In the genomic region with DNA sequence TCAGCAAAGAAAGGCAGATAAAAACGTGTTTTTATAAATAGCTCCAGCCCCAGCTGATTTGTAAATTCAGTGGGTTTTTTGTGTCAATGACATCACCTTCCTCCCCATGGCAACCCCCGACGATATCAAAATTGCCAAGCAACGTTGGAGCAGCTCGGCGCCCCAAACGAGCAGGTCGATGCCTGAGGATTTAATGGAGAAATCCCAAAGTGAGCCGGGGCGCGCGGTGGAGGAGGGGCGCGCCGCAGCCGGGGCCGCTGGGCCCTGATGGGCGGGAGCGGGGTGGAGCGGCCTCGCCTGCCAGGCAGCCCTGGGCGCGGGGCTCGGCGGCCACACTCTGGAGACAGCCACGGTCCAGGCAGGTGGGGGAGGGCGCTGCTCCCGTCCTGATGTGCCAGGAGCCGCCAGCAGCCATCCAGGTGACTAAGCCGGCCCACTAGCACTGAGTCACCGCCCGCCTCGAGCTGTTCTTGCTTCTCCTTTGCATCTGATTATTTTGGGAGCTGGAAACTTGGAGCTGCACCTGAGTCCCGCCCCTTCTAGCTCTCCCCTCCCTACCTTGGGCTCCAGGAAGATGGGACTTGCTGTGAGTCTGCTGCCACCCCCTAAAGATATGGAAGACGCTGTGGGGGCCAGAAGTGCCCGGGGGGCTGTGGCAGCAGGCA, we compare ENCODE assay signal across 8 cellular contexts. TPM values are rescaled to one million over a fixed set of nuclear protein-coding genes. Genes with fewer than 3 reads are reported as not detected.
DNase-seq lines count a peak whose midpoint lies in the region; ATAC-seq, FAIRE-seq and TF ChIP-seq lines count a peak whose summit lies in the region.

PAK6 (plus strand) TSS at position 137 of the 665 bp plus-strand sequence. CDS start 25,723 bp downstream, outside the sequence.

- H3K4me3 ChIP-seq in A673 (ENCODE audit: low read depth, low read length, poor library complexity, severe bottlenecking) (peak within 1 kb of the TSS; percentile 38), GM23248 (peak within 1 kb of the TSS; percentile 65), OCI-LY1 (ENCODE audit: low read depth, low read length, poor library complexity, severe bottlenecking) (peak within 1 kb of the TSS; percentile 48), K562 (peak within 1 kb of the TSS; percentile 25), skeletal muscle tissue (ENCODE audit: low read length in 3 of 3) (peak within 1 kb of the TSS in 2 of 3 donors; percentile 29 to 52)

- no peak for TF ChIP-seq EP300 in K562 (IDR thresholded peaks at IDR 0.05; ENCODE audit: low read length)

- H3K9me2 ChIP-seq in GM23248 (ENCODE audit: insufficient read depth) (no peaks in the 10 kb centered on the region), OCI-LY1 (ENCODE audit: low read depth, low read length) (no peaks in the 10 kb centered on the region)

- ATAC-seq in K562, result peak; percentile 63
- ATAC-seq in GM21423 (IDR thresholded peaks at IDR 0.05; ENCODE audit: unreplicated experiment), result no peak
- no peak for ATAC-seq in GM19455 (IDR thresholded peaks at IDR 0.05; ENCODE audit: unreplicated experiment)

- H3K27me3 ChIP-seq in A673 (replicated peaks; ENCODE audit: insufficient read depth, low read depth, low read length, poor library complexity) (no peaks in the 10 kb centered on the region), GM23248 (replicated peaks; ENCODE audit: insufficient read depth) (0 out of 2 replicates have a peak, but pooled peaks cover 3% of the 10 kb centered on the region), OCI-LY1 (ENCODE audit: insufficient read depth, low read length) (no peaks in the 10 kb centered on the region; the same call in 1 of the 2 replicates), K562 (ENCODE audit: control insufficient read depth in 2 of 2, insufficient read depth in 2 of 2, low read length in 2 of 2) (peaks cover 0 to 7% of the 10 kb centered on the region in 2 experiments; a peak in 1 of 5 replicates), skeletal muscle tissue (ENCODE audit: control insufficient read depth in 3 of 3, insufficient read depth in 3 of 3, low read length in 3 of 3) (peaks cover 6 to 37% (median 12%) of the 10 kb centered on the region in 3 donors)

- TF ChIP-seq CTCF in A673 (conservative IDR thresholded peaks at IDR 0.05; ENCODE audit: low read depth, low read length) (no peak), OCI-LY1 (IDR thresholded peaks at IDR 0.05; ENCODE audit: low read length) (no peak), K562 (IDR thresholded peaks at IDR 0.05 in 2 of 3, conservative IDR thresholded peaks at IDR 0.05 in 1 of 3; ENCODE audit: insufficient read depth in 2 of 3, low read depth in 1 of 3, low read length in 3 of 3) (no peak)

- no peak for TF ChIP-seq POLR2A in K562 (conservative IDR thresholded peaks at IDR 0.05)

- H3K36me3 ChIP-seq in A673 (ENCODE audit: insufficient read depth, low read length, poor library complexity, severe bottlenecking) (no peaks in the 10 kb centered on the region), GM23248 (ENCODE audit: low read depth) (no peaks in the 10 kb centered on the region), OCI-LY1 (ENCODE audit: insufficient read depth, low read length) (no peaks in the 10 kb centered on the region), K562 (ENCODE audit: control insufficient read depth, insufficient read depth, low read length) (no peaks in the 10 kb centered on the region), skeletal muscle tissue (ENCODE audit: control insufficient read depth in 3 of 3, insufficient read depth in 3 of 3, low read length in 3 of 3) (no peaks in the 10 kb centered on the region)

- H3K27ac ChIP-seq in A673 (ENCODE audit: low read depth, low read length, poor library complexity, severe bottlenecking) (no peak within 1 kb of the TSS), GM23248 (no peak within 1 kb of the TSS), OCI-LY1 (ENCODE audit: low read depth, low read length, poor library complexity, severe bottlenecking) (no peak within 1 kb of the TSS), K562 (ENCODE audit: extremely low read depth, low read depth, low read length) (no peak within 1 kb of the TSS), skeletal muscle tissue (ENCODE audit: low read depth, low read length) (no peak within 1 kb of the TSS)

- in situ Hi-C loops in GM23248 (cut with MboI), result no loop called here
- in situ Hi-C loops in K562 (cut with MboI), result no loop called here

- H3K4me1 ChIP-seq in A673 (ENCODE audit: insufficient read depth, low read length, poor library complexity, severe bottlenecking) (peaks cover 9% of the 10 kb centered on the region), GM23248 (ENCODE audit: insufficient read depth) (peaks cover 5% of the 10 kb centered on the region; the same call in 1 of the 2 replicates), OCI-LY1 (ENCODE audit: insufficient read depth, low read length, severe bottlenecking) (peaks cover 23% of the 10 kb centered on the region), K562 (replicated peaks in 1 of 2; ENCODE audit: control insufficient read depth in 2 of 2, insufficient read depth in 2 of 2, low read length in 2 of 2) (peaks cover 34 to 48% of the 10 kb centered on the region in 2 experiments), skeletal muscle tissue (ENCODE audit: control insufficient read depth in 3 of 3, insufficient read depth in 3 of 3, low read length in 3 of 3) (peaks cover 5 to 11% (median 8%) of the 10 kb centered on the region in 3 donors)

- H3K4me2 ChIP-seq in GM23248 (ENCODE audit: unreplicated experiment), result peak within 1 kb of the TSS; percentile 76
- H3K4me2 ChIP-seq in OCI-LY1 (ENCODE audit: low read length), result peak within 1 kb of the TSS; percentile 69
- peak within 1 kb of the TSS; percentile 71 for H3K4me2 ChIP-seq in K562 (ENCODE audit: insufficient read depth, low read length)

- H2AFZ ChIP-seq in GM23248 (peak within 1 kb of the TSS; percentile 65), OCI-LY1 (ENCODE audit: low read length) (no peak within 1 kb of the TSS), K562 (ENCODE audit: low read depth, low read length) (peak within 1 kb of the TSS; percentile 75)

- BruUV-seq in A673 (replicated peaks; lab: Mats Ljungman, UMichigan) (no TSS peak), K562 (replicated peaks; lab: Mats Ljungman, UMichigan) (no TSS peak)

- H3K9ac ChIP-seq in GM23248 (peak within 1 kb of the TSS; percentile 47; the same call in 1 of the 2 replicates), OCI-LY1 (ENCODE audit: low read length) (no peak within 1 kb of the TSS; the same call in 1 of the 2 replicates), K562 (ENCODE audit: insufficient read depth in 1 of 2, low read depth in 2 of 2, low read length in 2 of 2) (peak within 1 kb of the TSS; percentile 10 to 84; a peak in 3 of 4 replicates), skeletal muscle tissue (ENCODE audit: low read depth in 1 of 3, low read length in 3 of 3) (peak within 1 kb of the TSS in 1 of 3 donors; percentile 40)

- TF ChIP-seq RAD21 in K562 (CRISPR knock-in tag; conservative IDR thresholded peaks at IDR 0.05 in 1 of 2, IDR thresholded peaks at IDR 0.05 in 1 of 2), result no peak

- no peaks in the 10 kb centered on the region for H3F3A ChIP-seq in GM23248 (ENCODE audit: insufficient read depth)
- H3F3A ChIP-seq in OCI-LY1 (ENCODE audit: insufficient read depth, low read length), result 0 out of 2 replicates have a peak, but pooled peaks cover 4% of the 10 kb centered on the region

- intact Hi-C loops in A673 (cut with micrococcal nuclease; ENCODE audit: unreplicated experiment) (no loop called here), K562 (cut with micrococcal nuclease) (no loop called here)

- H3K79me2 ChIP-seq in GM23248 (ENCODE audit: insufficient read depth), result no peaks in the 10 kb centered on the region
- no peaks in the 10 kb centered on the region for H3K79me2 ChIP-seq in OCI-LY1 (ENCODE audit: insufficient read depth, low read length)
- H3K79me2 ChIP-seq in K562 (ENCODE audit: control insufficient read depth, insufficient read depth, low read length), result no peaks in the 10 kb centered on the region

- FAIRE-seq in K562 (lab: Jason Lieb, UNC), result no peak

- CTCF ChIA-PET in A673 (lab: Charles Lee) (no interaction called here), K562 (lab: Yijun Ruan, JAX; ENCODE audit: low intra/inter-chr PET ratio) (no interaction called here)

- DNase-seq in A673 (ENCODE audit: low spot score) (peak; percentile 29), GM23248 (peak; percentile 90), K562 (ENCODE audit: extremely low read depth in 1 of 4, low spot score in 3 of 4) (peak; percentile 59 to 79 (median 67)), iPS-NIHi11 (ENCODE audit: low spot score) (peak; percentile 95)

- H3K9me3 ChIP-seq in A673 (ENCODE audit: low read depth, low read length, poor library complexity, severe bottlenecking) (no peaks in the 10 kb centered on the region), GM23248 (ENCODE audit: low read depth) (no peaks in the 10 kb centered on the region), OCI-LY1 (ENCODE audit: low read length) (no peaks in the 10 kb centered on the region), K562 (replicated peaks; ENCODE audit: control insufficient read depth, insufficient read depth, low read depth, low read length) (no peaks in the 10 kb centered on the region), skeletal muscle tissue (ENCODE audit: control insufficient read depth in 3 of 3, low read length in 3 of 3) (no peaks in the 10 kb centered on the region)

- H3K9me1 ChIP-seq in K562 (ENCODE audit: control insufficient read depth, insufficient read depth, low read length), result no peaks in the 10 kb centered on the region

- WGBS in GM23248 (ENCODE audit: low coverage in 1 of 2, low lambda C conversion rate in 2 of 2, missing lambda C conversion rate in 2 of 2), 2 experiments, result 7 to 8% methylated on average over 29 to 35 of the region's 36 CpGs
- 2% methylated on average over 31 of the region's 36 CpGs for WGBS in K562 (ENCODE audit: insufficient coverage, low coverage, missing lambda C conversion rate)

- no peaks in the 10 kb centered on the region for H4K20me1 ChIP-seq in GM23248 (ENCODE audit: insufficient read depth)
- no peaks in the 10 kb centered on the region for H4K20me1 ChIP-seq in OCI-LY1 (ENCODE audit: insufficient read depth, low read length)
- H4K20me1 ChIP-seq in K562 (replicated peaks; ENCODE audit: control insufficient read depth, insufficient read depth, low read length), result 0 out of 2 replicates have a peak, but pooled peaks cover 3% of the 10 kb centered on the region

- POLR2A ChIA-PET in A673 (lab: Charles Lee; ENCODE audit: low non-redundant PET), result interaction anchor here (0.5 kb wide), 1 partner anchor 9 kb away, joined by 7 read pairs; no protein-coding TSS in a partner anchor
- POLR2A ChIA-PET in K562 (lab: Yijun Ruan, JAX), result interaction anchor here (0.6 to 1.3 kb wide), 8 partner anchors 9 to 49 kb away, joined by 3 to 5 read pairs (median 3); no protein-coding TSS in a partner anchor

RNA-seq across cellular contexts. Expression of gene PAK6, which starts in this region (rescaled TPM):
- 0.84 and 1.5 TPM in 2 replicates for total RNA-seq in A673 (2021)
- total RNA-seq in GM23248 (2014; rRNA removed; shearing (Covaris generic)), result not detected in 2 replicates
- not detected in 2 replicates for polyA plus RNA-seq in GM23248 (2016; fragmentation: Nextera tagmentation; extraction: Ambion mirVana)
- 0.25 and 1.3 TPM in 2 replicates for total RNA-seq in K562 (2011; cell fraction: chromatin; rRNA removed; ENCODE audit: low replicate concordance)
- 0.66 and 1.8 TPM in 2 replicates for total RNA-seq in K562 (2011; cell fraction: nucleolus; rRNA removed)
- total RNA-seq in K562 (2011; cell fraction: nucleoplasm; rRNA removed), result 0.15 and 1.8 TPM in 2 replicates
- total RNA-seq in K562 (2014; rRNA removed), result 0.08 and 0.09 TPM in 2 replicates
- 0.22 TPM in 1 of 2 replicates, not detected in the other for total RNA-seq in K562 (2014; rRNA removed; fragmentation: Illumina TruSeq; extraction: Trizol)
- 0.08 TPM in 1 of 2 replicates, not detected in the other for total RNA-seq in K562 (2015; rRNA removed; fragmentation: Illumina TruSeq; extraction: Trizol)
- total RNA-seq in K562 (2021), result 0.20 and 0.47 TPM in 2 replicates
- 0.28 and 0.74 TPM in 2 replicates for polyA plus RNA-seq in K562 (2011; rRNA removed)
- 0.25 and 2.2 TPM in 2 replicates for polyA plus RNA-seq in K562 (2011; cell fraction: cytosol; rRNA removed)
- 0.18 and 2.1 TPM in 2 replicates for polyA plus RNA-seq in K562 (2011; cell fraction: nucleus; rRNA removed)
- polyA plus RNA-seq in K562 (2012), result 0.17 and 0.33 TPM in 2 replicates
- 0.16 and 0.33 TPM in 2 replicates for polyA plus RNA-seq in K562 (2014; fragmentation: Illumina TruSeq; extraction: Trizol)
- under 1 TPM in 1 of 2 experiments, not detected in 1; 0.03 TPM for polyA plus RNA-seq in K562 (2014; fragmentation: Nextera tagmentation; extraction: Ambion mirVana)
- 0.04 and 0.07 TPM in 2 replicates for polyA plus RNA-seq in K562 (2014; rRNA removed)
- 0.15 and 0.25 TPM in 2 replicates for polyA minus RNA-seq in K562 (2011; rRNA and poly(A)+ RNA removed)
- polyA minus RNA-seq in K562 (2011; cell fraction: cytosol; rRNA and poly(A)+ RNA removed), result 1.1 TPM in 1 of 2 replicates, not detected in the other
- 0.33 and 2.3 TPM in 2 replicates for polyA minus RNA-seq in K562 (2011; cell fraction: nucleus; rRNA and poly(A)+ RNA removed)
- total RNA-seq in skeletal muscle tissue, result 1.0 TPM

Comparison
In these comparisons a context has a peak if more than half of its experiments do, and no peak if none do; other contexts are left out.
1. Peak in DNase-seq, H3K4me3 ChIP-seq, H3K9ac ChIP-seq and H3K4me2 ChIP-seq in GM23248; RNA of the gene not detected or under 1 TPM.
2. DNase-seq: peak in every context shown above with its lines; median percentile 95 in iPS-NIHi11; 90 in GM23248; 67 in K562; 29 in A673.